In the genomic region with DNA sequence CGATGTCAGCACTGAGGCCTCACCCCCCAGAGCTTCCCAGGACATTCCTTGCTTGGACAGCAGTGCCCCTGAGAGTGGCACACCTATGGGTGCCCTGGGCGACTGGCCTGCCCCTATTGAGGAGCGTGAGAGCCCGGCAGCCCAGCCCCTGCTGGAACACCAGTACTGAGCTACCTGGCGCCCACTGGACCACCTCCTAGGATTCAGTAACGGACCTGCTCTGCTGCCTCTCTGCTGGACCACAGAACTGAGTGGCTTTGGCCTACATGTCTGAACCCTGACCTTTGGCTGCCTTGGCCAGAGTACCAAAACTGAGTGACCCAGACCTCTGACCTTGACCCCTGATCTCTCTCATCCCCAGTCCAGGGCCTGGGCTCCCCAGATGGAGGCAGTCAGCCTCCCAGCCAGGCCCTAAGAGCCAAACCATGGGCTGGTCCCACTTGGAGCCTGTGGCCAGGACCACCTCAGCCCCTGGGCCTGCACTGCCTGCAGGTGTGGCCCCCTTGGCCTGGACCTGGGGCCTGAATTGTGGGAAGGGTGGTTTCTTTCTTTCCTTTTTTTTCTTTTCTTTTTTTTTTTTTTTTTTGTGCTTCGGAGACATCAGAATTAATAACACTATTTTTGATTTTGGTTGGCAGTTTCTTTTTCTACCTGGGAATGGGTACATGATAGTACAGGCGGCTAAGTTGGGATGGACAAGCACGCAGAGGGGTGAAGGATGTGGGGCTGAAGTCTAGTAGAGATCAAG, we compare ENCODE assay signal across 9 cellular contexts. TPM values are rescaled to one million over a fixed set of nuclear protein-coding genes. Genes with fewer than 3 reads are reported as not detected.
DNase-seq lines count a peak whose midpoint lies in the region; ATAC-seq and TF ChIP-seq lines count a peak whose summit lies in the region.
"Had no signal": no experiment of that assay in that cellular context is flagged by ENCODE, and none has a peak within 500 bp of the region (broad histone marks: within the 10 kb centered on the region; RNA-seq: fewer than 3 reads in every experiment).

No MANE protein-coding gene starts in this region.

- no peak overlapping the region for H3K9ac ChIP-seq in KMS-11
- no peak overlapping the region for H3K9ac ChIP-seq in colonic mucosa (ENCODE audit: low read depth in 2 of 2, low read length in 2 of 2)
- H3K9ac ChIP-seq in neural cell (ENCODE audit: low read length) = no peak overlapping the region

- no peak for DNase-seq in colonic mucosa
- DNase-seq in NCI-H526 treated with DMSO at 0.1 percent for 48 hours (lab: John Stamatoyannopoulos, UW) = no peak
- no peak for DNase-seq in D341Med (ENCODE audit: low spot score)
- no peak for DNase-seq in NCI-H1930 (lab: John Stamatoyannopoulos, UW)

- no peaks in the 10 kb centered on the region for H3K27me3 ChIP-seq in KMS-11 (ENCODE audit: insufficient read depth, low read depth)
- no peaks in the 10 kb centered on the region for H3K27me3 ChIP-seq in colonic mucosa
- H3K27me3 ChIP-seq in neural cell (ENCODE audit: insufficient read depth, low read depth, low read length) = no peaks in the 10 kb centered on the region
- H3K27me3 ChIP-seq: testis had no signal

- TF ChIP-seq CTCF in C4-2B (conservative IDR thresholded peaks at IDR 0.05) = no peak
- TF ChIP-seq CTCF in KMS-11 (conservative IDR thresholded peaks at IDR 0.05; ENCODE audit: low read depth, low read length) = no peak
- TF ChIP-seq CTCF in colonic mucosa (IDR thresholded peaks at IDR 0.05) = no peak
- no peak for TF ChIP-seq CTCF in neural cell (IDR thresholded peaks at IDR 0.05; ENCODE audit: poor library complexity, severe bottlenecking)

- intact Hi-C loops in colonic mucosa (cut with DNase I) = no loop called here

- no peak for ATAC-seq in HG03097 (IDR thresholded peaks at IDR 0.05; ENCODE audit: low FRiP score, unreplicated experiment)

- H3K4me1 ChIP-seq in KMS-11 (ENCODE audit: low read depth, poor library complexity, severe bottlenecking) (peaks cover 17% of the 10 kb centered on the region), colonic mucosa (peaks cover 10% of the 10 kb centered on the region)

- H2AFZ ChIP-seq in KMS-11 (ENCODE audit: low read depth) (no peak overlapping the region), neural cell (ENCODE audit: low read depth, low read length) (no peak overlapping the region)

- H3K27ac ChIP-seq in C4-2B (peak overlapping the region; percentile 38), KMS-11 (peak overlapping the region; percentile 59; the same call in 1 of the 2 replicates), colonic mucosa (peak overlapping the region; percentile 91), neural cell (ENCODE audit: low read length) (no peak overlapping the region)

- H3K4me3 ChIP-seq in KMS-11 (IDR thresholded peaks at IDR 0.05; ENCODE audit: insufficient read depth, low read depth, low read length) (no peak overlapping the region), colonic mucosa (no peak overlapping the region), neural cell (ENCODE audit: low read length) (peak overlapping the region; percentile 60)

- no peak for TF ChIP-seq RAD21 in neural cell (conservative IDR thresholded peaks at IDR 0.05)

- H3K4me2 ChIP-seq in KMS-11 (peak overlapping the region; percentile 97; the same call in 1 of the 2 replicates), neural cell (ENCODE audit: low read length) (no peak overlapping the region)

- no peaks in the 10 kb centered on the region; the same call in 1 of the 2 replicates for H3K36me3 ChIP-seq in KMS-11 (ENCODE audit: insufficient read depth)
- peaks cover 26% of the 10 kb centered on the region for H3K36me3 ChIP-seq in colonic mucosa
- peaks cover 4% of the 10 kb centered on the region for H3K36me3 ChIP-seq in neural cell (ENCODE audit: insufficient read depth, low read length)

- H3K79me2 ChIP-seq in KMS-11 (ENCODE audit: insufficient read depth, low read depth) = no peaks in the 10 kb centered on the region
- no peaks in the 10 kb centered on the region for H3K79me2 ChIP-seq in neural cell (replicated peaks; ENCODE audit: insufficient read depth, low read length)

- no peaks in the 10 kb centered on the region for H3F3A ChIP-seq in neural cell (ENCODE audit: insufficient read depth, low read length, poor library complexity, severe bottlenecking)

- H4K20me1 ChIP-seq in KMS-11 (ENCODE audit: insufficient read depth) = no peaks in the 10 kb centered on the region
- no peaks in the 10 kb centered on the region for H4K20me1 ChIP-seq in neural cell (ENCODE audit: insufficient read depth)

- no peaks in the 10 kb centered on the region for H3K9me2 ChIP-seq in neural cell (ENCODE audit: insufficient read depth, low read length)

- no peak for TF ChIP-seq EP300 in neural cell (conservative IDR thresholded peaks at IDR 0.05; ENCODE audit: poor library complexity, severe bottlenecking)

- H3K9me3 ChIP-seq in colonic mucosa (no peaks in the 10 kb centered on the region), neural cell (ENCODE audit: low read length) (no peaks in the 10 kb centered on the region)
- H3K9me3 ChIP-seq: testis had no signal

TF ChIP-seq in neural cell, 6 proteins besides CTCF, POLR2A, EP300 and RAD21:
- no peak for TF ChIP-seq EZH2 (IDR thresholded peaks at IDR 0.05; ENCODE audit: borderline replicate concordance, insufficient read depth, low read length, poor library complexity, severe bottlenecking)
- TF ChIP-seq TAF1 (IDR thresholded peaks at IDR 0.05; ENCODE audit: low read depth) = no peak
- no peak for TF ChIP-seq POLR2AphosphoS5 (IDR thresholded peaks at IDR 0.05)
- TF ChIP-seq MXI1 (conservative IDR thresholded peaks at IDR 0.05; ENCODE audit: poor library complexity, severe bottlenecking) = no peak
- TF ChIP-seq, protein P1, sequence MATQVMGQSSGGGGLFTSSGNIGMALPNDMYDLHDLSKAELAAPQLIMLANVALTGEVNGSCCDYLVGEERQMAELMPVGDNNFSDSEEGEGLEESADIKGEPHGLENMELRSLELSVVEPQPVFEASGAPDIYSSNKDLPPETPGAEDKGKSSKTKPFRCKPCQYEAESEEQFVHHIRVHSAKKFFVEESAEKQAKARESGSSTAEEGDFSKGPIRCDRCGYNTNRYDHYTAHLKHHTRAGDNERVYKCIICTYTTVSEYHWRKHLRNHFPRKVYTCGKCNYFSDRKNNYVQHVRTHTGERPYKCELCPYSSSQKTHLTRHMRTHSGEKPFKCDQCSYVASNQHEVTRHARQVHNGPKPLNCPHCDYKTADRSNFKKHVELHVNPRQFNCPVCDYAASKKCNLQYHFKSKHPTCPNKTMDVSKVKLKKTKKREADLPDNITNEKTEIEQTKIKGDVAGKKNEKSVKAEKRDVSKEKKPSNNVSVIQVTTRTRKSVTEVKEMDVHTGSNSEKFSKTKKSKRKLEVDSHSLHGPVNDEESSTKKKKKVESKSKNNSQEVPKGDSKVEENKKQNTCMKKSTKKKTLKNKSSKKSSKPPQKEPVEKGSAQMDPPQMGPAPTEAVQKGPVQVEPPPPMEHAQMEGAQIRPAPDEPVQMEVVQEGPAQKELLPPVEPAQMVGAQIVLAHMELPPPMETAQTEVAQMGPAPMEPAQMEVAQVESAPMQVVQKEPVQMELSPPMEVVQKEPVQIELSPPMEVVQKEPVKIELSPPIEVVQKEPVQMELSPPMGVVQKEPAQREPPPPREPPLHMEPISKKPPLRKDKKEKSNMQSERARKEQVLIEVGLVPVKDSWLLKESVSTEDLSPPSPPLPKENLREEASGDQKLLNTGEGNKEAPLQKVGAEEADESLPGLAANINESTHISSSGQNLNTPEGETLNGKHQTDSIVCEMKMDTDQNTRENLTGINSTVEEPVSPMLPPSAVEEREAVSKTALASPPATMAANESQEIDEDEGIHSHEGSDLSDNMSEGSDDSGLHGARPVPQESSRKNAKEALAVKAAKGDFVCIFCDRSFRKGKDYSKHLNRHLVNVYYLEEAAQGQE (IDR thresholded peaks at IDR 0.05; ENCODE audit: borderline replicate concordance) = no peak
- TF ChIP-seq SMC3 (conservative IDR thresholded peaks at IDR 0.05; ENCODE audit: poor library complexity) = no peak

RNA-seq across cellular contexts. Expression of gene SIPA1, which starts 0.9 kb away (rescaled TPM):
- 10 to 100 TPM; 21.0 to 33.0 TPM for total RNA-seq in colonic mucosa
- polyA plus RNA-seq in neural cell = 0.16 and 6.5 TPM in 2 replicates
- polyA minus RNA-seq in neural cell = 0.97 and 1.6 TPM in 2 replicates

RNA-seq across cellular contexts. Expression of gene PCNX3, which starts 21.4 kb away (rescaled TPM):
- total RNA-seq in colonic mucosa = 10 to 100 TPM; 41.5 to 72.4 TPM
- 7.8 and 8.1 TPM in 2 replicates for polyA plus RNA-seq in neural cell
- polyA minus RNA-seq in neural cell = 16.1 and 22.2 TPM in 2 replicates

RNA-seq across cellular contexts. Expression of gene MAP3K11, which starts 23.0 kb away (rescaled TPM):
- total RNA-seq in colonic mucosa = 100 to 1,000 TPM in 1 of 2 donors, 10 to 100 TPM in 1; 92.7 to 102 TPM
- polyA plus RNA-seq in neural cell = 3.9 and 6.6 TPM in 2 replicates
- polyA minus RNA-seq in neural cell = 12.0 and 13.4 TPM in 2 replicates

RNA-seq across cellular contexts. Expression of gene RELA, which starts 25.7 kb away (rescaled TPM):
- 10 to 100 TPM; 58.7 to 68.3 TPM for total RNA-seq in colonic mucosa
- polyA plus RNA-seq in neural cell = 19.3 and 19.5 TPM in 2 replicates
- 22.4 and 24.0 TPM in 2 replicates for polyA minus RNA-seq in neural cell

RNA-seq across cellular contexts. Expression of gene KCNK7, which starts 41.4 kb away (rescaled TPM):
- total RNA-seq in colonic mucosa = under 1 TPM; 0.40 to 0.69 TPM
- polyA plus RNA-seq in neural cell = 1.1 TPM in 1 of 2 replicates, not detected in the other
- 0.49 TPM in 1 of 2 replicates, not detected in the other for polyA minus RNA-seq in neural cell
